ENCODE assay signal across 1 cellular context in the genomic region with DNA sequence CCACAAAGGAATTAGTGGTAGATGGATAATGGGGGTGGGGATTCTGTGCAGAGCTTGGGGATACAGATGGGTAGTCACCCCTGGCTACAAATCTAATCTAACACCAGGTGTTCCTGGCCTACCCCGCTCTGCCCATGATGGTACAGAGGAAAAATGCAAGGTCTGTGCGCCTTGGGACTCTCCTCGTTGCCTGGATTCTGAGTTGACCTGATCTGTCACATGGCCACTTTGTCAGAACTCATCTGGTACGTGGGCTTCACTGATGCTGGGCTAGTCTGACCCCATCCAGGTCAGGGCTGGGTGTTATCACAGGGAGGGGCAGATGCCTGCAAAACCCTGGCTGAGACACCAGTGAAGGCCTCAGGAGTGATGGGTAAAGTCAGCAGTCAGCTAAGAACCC.
TF ChIP-seq lines count a peak whose summit lies in the region.

No MANE protein-coding gene starts in this region.

TF ChIP-seq in HepG2, 621 proteins besides CTCF, POLR2A, EP300 and RAD21:
- TF ChIP-seq NONO (IDR thresholded peaks at IDR 0.05), result no peak
- peak; percentile 47; the same call in 1 of the 2 replicates for TF ChIP-seq NONO (CRISPR knock-in tag; conservative IDR thresholded peaks at IDR 0.05)
- TF ChIP-seq ZNF598 (CRISPR knock-in tag; IDR thresholded peaks at IDR 0.05; ENCODE audit: borderline replicate concordance), result 0 out of 2 replicates have a peak, but pooled peaks have one; percentile 27
- TF ChIP-seq ZFP37 (CRISPR knock-in tag; IDR thresholded peaks at IDR 0.05; ENCODE audit: borderline replicate concordance), result no peak
- TF ChIP-seq ZC3H13 (CRISPR knock-in tag; IDR thresholded peaks at IDR 0.05), result peak; percentile 90
- TF ChIP-seq NRL (CRISPR knock-in tag; IDR thresholded peaks at IDR 0.05; ENCODE audit: borderline replicate concordance), result peak; percentile 42; the same call in 1 of the 2 replicates
- no peak for TF ChIP-seq ZNF670 (CRISPR knock-in tag; IDR thresholded peaks at IDR 0.05; ENCODE audit: borderline replicate concordance)
- TF ChIP-seq EEA1 (CRISPR knock-in tag; IDR thresholded peaks at IDR 0.05; ENCODE audit: borderline replicate concordance), result no peak
- TF ChIP-seq, protein P1, sequence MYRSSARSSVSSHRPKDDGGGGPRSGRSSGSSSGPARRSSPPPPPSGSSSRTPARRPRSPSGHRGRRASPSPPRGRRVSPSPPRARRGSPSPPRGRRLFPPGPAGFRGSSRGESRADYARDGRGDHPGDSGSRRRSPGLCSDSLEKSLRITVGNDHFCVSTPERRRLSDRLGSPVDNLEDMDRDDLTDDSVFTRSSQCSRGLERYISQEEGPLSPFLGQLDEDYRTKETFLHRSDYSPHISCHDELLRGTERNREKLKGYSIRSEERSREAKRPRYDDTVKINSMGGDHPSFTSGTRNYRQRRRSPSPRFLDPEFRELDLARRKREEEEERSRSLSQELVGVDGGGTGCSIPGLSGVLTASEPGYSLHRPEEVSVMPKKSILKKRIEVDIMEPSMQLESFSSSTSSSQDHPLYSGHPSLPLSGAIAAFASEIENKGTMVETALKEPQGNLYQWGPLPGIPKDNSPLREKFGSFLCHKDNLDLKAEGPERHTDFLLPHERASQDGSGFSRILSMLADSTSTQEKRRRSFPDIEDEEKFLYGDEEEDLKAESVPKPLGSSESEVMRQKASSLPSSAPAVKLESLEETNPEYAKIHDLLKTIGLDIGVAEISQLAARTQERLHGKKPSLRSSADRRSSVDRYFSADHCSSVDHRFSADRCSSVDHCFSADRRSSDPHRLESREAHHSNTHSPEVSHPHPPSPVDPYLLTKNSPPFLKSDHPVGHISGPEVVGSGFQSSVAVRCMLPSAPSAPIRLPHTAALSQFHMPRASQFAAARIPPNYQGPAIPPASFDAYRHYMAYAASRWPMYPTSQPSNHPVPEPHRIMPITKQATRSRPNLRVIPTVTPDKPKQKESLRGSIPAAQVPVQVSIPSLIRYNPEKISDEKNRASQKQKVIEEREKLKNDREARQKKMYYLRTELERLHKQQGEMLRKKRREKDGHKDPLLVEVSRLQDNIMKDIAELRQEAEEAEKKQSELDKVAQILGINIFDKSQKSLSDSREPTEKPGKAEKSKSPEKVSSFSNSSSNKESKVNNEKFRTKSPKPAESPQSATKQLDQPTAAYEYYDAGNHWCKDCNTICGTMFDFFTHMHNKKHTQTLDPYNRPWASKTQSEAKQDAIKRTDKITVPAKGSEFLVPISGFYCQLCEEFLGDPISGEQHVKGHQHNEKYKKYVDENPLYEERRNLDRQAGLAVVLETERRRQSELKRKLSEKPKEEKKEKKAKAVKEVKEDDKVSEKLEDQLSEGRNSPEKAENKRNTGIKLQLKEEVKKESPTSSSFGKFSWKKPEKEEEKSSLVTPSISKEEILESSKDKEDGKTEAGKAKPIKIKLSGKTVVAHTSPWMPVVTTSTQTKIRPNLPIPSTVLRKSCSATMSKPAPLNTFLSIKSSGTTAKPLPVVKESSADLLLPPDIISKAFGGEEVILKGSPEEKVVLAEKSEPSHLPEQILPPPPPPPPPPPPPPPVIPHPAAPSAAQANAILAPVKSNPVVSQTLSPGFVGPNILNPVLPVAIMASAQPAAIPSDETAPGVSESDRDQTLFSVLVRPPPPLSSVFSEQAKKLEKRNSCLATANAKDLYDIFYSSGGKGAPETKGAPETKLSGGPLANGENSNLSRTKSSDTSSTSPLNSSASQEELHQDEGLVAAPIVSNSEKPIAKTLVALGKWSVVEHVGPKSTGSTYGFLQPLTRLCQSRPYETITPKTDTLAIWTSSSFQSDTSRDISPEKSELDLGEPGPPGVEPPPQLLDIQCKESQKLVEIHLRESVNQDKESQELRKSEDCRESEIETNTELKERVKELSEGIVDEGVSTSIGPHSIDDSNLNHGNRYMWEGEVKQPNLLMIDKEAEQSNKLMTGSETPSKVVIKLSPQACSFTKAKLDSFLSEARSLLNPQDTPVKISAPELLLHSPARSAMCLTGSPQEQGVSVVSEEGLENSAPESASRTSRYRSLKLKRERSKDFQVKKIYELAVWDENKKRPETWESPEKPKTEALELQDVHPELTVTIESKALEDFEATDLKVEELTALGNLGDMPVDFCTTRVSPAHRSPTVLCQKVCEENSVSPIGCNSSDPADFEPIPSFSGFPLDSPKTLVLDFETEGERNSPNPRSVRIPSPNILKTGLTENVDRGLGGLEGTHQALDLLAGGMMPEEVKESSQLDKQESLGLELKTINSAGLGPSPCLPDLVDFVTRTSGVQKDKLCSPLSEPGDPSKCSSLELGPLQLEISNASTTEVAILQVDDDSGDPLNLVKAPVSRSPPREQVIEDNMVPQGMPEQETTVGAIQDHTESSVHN (CRISPR knock-in tag; IDR thresholded peaks at IDR 0.05), result 0 out of 2 replicates have a peak, but pooled peaks have one; percentile 25
- TF ChIP-seq ZNF550 (CRISPR knock-in tag; IDR thresholded peaks at IDR 0.05; ENCODE audit: borderline replicate concordance), result no peak
- TF ChIP-seq, protein P2, sequence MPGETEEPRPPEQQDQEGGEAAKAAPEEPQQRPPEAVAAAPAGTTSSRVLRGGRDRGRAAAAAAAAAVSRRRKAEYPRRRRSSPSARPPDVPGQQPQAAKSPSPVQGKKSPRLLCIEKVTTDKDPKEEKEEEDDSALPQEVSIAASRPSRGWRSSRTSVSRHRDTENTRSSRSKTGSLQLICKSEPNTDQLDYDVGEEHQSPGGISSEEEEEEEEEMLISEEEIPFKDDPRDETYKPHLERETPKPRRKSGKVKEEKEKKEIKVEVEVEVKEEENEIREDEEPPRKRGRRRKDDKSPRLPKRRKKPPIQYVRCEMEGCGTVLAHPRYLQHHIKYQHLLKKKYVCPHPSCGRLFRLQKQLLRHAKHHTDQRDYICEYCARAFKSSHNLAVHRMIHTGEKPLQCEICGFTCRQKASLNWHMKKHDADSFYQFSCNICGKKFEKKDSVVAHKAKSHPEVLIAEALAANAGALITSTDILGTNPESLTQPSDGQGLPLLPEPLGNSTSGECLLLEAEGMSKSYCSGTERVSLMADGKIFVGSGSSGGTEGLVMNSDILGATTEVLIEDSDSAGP (CRISPR knock-in tag; IDR thresholded peaks at IDR 0.05; ENCODE audit: borderline replicate concordance), result no peak
- TF ChIP-seq, protein P3, sequence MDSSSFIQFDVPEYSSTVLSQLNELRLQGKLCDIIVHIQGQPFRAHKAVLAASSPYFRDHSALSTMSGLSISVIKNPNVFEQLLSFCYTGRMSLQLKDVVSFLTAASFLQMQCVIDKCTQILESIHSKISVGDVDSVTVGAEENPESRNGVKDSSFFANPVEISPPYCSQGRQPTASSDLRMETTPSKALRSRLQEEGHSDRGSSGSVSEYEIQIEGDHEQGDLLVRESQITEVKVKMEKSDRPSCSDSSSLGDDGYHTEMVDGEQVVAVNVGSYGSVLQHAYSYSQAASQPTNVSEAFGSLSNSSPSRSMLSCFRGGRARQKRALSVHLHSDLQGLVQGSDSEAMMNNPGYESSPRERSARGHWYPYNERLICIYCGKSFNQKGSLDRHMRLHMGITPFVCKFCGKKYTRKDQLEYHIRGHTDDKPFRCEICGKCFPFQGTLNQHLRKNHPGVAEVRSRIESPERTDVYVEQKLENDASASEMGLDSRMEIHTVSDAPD (CRISPR knock-in tag; IDR thresholded peaks at IDR 0.05), result no peak
- no peak for TF ChIP-seq BRCA1 (CRISPR knock-in tag; IDR thresholded peaks at IDR 0.05)
- peak; percentile 35; the same call in 1 of the 2 replicates for TF ChIP-seq RBFOX2 (IDR thresholded peaks at IDR 0.05; ENCODE audit: low read depth, low read length)
- 0 out of 2 replicates have a peak, but pooled peaks have one; percentile 45 for TF ChIP-seq ZBTB38 (CRISPR knock-in tag; IDR thresholded peaks at IDR 0.05)
- TF ChIP-seq POLR2G (IDR thresholded peaks at IDR 0.05; ENCODE audit: low read depth, low read length), result peak; percentile 58; the same call in 1 of the 2 replicates
- TF ChIP-seq ONECUT2 (CRISPR knock-in tag; IDR thresholded peaks at IDR 0.05), result no peak
